Comparison of ENCODE assay signal across 16 cellular contexts in the genomic region with DNA sequence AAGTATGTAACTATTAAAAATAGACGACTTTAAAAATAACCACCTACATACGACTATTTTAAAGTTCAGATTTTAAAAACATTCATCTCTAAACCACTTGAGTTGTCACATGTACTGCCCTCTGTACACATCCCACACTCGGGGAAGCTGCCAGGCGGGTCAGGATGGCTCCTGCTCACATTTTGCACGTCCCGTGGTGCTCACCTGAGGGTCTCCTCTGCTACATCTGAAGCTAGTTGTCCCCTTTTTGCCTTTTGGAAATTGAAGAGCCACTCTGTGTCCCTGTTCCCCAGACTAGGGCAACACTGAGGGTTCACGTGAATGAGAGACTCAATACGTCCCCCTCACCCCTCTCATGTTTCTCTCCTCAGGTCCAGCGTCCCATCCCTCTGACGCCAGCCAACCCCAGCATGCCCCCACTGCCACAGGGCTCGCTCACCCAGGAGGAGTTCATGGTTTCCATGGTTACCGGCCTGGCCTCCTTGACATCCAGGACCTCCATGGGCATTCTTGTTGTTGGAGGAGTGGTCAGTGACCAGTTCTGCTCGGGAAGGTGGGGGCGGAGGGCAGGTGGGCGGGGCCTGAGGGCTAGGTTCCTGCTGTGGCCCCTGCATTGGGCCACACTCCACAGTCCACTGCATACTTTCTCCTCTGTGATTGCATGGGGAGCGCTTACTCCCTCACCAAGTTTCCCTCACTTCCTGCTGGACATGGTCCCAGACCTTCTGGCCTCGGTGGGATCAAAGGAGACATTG. TPM values are rescaled to one million over a fixed set of nuclear protein-coding genes. Genes with fewer than 3 reads are reported as not detected.
A peak's percentile ranks its signal among the peaks of the same experiment; 100 is the strongest.
DNase-seq lines count a peak whose midpoint lies in the region; ATAC-seq and TF ChIP-seq lines count a peak whose summit lies in the region.
"Had no signal": no experiment of that assay in that cellular context is flagged by ENCODE, and none has a peak within 500 bp of the region (broad histone marks: within the 10 kb centered on the region; RNA-seq: fewer than 3 reads in every experiment).

No MANE protein-coding gene starts in this region.

- no peak overlapping the region for H3K4me3 ChIP-seq in lower lobe of right lung

- intact Hi-C loops in lower lobe of right lung (cut with DNase I) = no loop called here

- H3K4me3 Mint-ChIP-seq in activated T-cell treated with anti-CD3 and anti-CD28 coated beads, Interleukin-2, amount 50 U/mL, for 24 hours = no peak overlapping the region
- no peak overlapping the region for H3K4me3 Mint-ChIP-seq in stimulated activated memory B cell treated with anti-CD40 and anti-IgM and Interleukin-4, amounts not matched to agents 10 μg/mL and 1 μg/mL and 100 μg/mL, for 72 hours

- H3K4me1 ChIP-seq in lower lobe of right lung = no peaks in the 10 kb centered on the region

- ATAC-seq in HG02759 (IDR thresholded peaks at IDR 0.05; ENCODE audit: unreplicated experiment) = peak; percentile 12
- ATAC-seq in lower lobe of right lung = peak; percentile 6 to 9
- ATAC-seq in stimulated activated memory B cell treated with anti-CD40 and anti-IgM and Interleukin-4, amounts not matched to agents 10 μg/mL and 1 μg/mL and 100 μg/mL, for 72 hours = no peak
- no peak for ATAC-seq in HG02571 (IDR thresholded peaks at IDR 0.05; ENCODE audit: unreplicated experiment)

- no peaks in the 10 kb centered on the region for H3K9me3 Mint-ChIP-seq in activated T-cell treated with anti-CD3 and anti-CD28 coated beads, Interleukin-2, amount 50 U/mL, for 24 hours
- H3K9me3 Mint-ChIP-seq in stimulated activated memory B cell treated with anti-CD40 and anti-IgM and Interleukin-4, amounts not matched to agents 10 μg/mL and 1 μg/mL and 100 μg/mL, for 72 hours = no peaks in the 10 kb centered on the region

- H3K27ac Mint-ChIP-seq in activated T-cell treated with anti-CD3 and anti-CD28 coated beads, Interleukin-2, amount 50 U/mL, for 24 hours = peak overlapping the region; percentile 26
- H3K27ac Mint-ChIP-seq in stimulated activated memory B cell treated with anti-CD40 and anti-IgM and Interleukin-4, amounts not matched to agents 10 μg/mL and 1 μg/mL and 100 μg/mL, for 72 hours = peak overlapping the region; percentile 82

- no peak for DNase-seq in activated T-cell treated with anti-CD3 and anti-CD28 coated beads, Interleukin-2, amount 50 U/mL, for 24 hours
- no peak for DNase-seq in activated T-cell treated with anti-CD3 and anti-CD28 coated beads, Interleukin-2, amount 50 U/mL, for 1 hour
- DNase-seq in lower lobe of right lung = no peak
- DNase-seq in NCI-H2196 (lab: John Stamatoyannopoulos, UW; ENCODE audit: unreplicated experiment) = no peak
- no peak for DNase-seq in superior temporal gyrus (ENCODE audit: extremely low spot score)
- DNase-seq: IMR-90, MV-4-11, NCI-H1417 treated with DMSO at 0.1 percent for 48 hours, NCI-H2029, NCI-H2171 treated with DMSO at 0.1 percent for 48 hours, NCI-H510A, SIG-M5 had no signal

- no peaks in the 10 kb centered on the region for H3K27me3 ChIP-seq in lower lobe of right lung (ENCODE audit: low read depth)

- no peaks in the 10 kb centered on the region for H3K27me3 Mint-ChIP-seq in activated T-cell treated with anti-CD3 and anti-CD28 coated beads, Interleukin-2, amount 50 U/mL, for 24 hours
- no peaks in the 10 kb centered on the region for H3K27me3 Mint-ChIP-seq in stimulated activated memory B cell treated with anti-CD40 and anti-IgM and Interleukin-4, amounts not matched to agents 10 μg/mL and 1 μg/mL and 100 μg/mL, for 72 hours

- no peak for TF ChIP-seq CTCF in lower lobe of right lung (IDR thresholded peaks at IDR 0.05)

- no peaks in the 10 kb centered on the region for H3K9me3 ChIP-seq in lower lobe of right lung

- no peak overlapping the region for H3K27ac ChIP-seq in lower lobe of right lung
- H3K27ac ChIP-seq: 22Rv1 had no signal

- peaks cover 8% of the 10 kb centered on the region for H3K4me1 Mint-ChIP-seq in activated T-cell treated with anti-CD3 and anti-CD28 coated beads, Interleukin-2, amount 50 U/mL, for 24 hours (ENCODE audit: low read depth)
- H3K4me1 Mint-ChIP-seq in stimulated activated memory B cell treated with anti-CD40 and anti-IgM and Interleukin-4, amounts not matched to agents 10 μg/mL and 1 μg/mL and 100 μg/mL, for 72 hours = peaks cover 26% of the 10 kb centered on the region

- peaks cover 87% of the 10 kb centered on the region for H3K36me3 ChIP-seq in lower lobe of right lung

- peaks cover 96% of the 10 kb centered on the region for H3K36me3 Mint-ChIP-seq in activated T-cell treated with anti-CD3 and anti-CD28 coated beads, Interleukin-2, amount 50 U/mL, for 24 hours (ENCODE audit: low read depth)
- peaks cover 90% of the 10 kb centered on the region for H3K36me3 Mint-ChIP-seq in stimulated activated memory B cell treated with anti-CD40 and anti-IgM and Interleukin-4, amounts not matched to agents 10 μg/mL and 1 μg/mL and 100 μg/mL, for 72 hours

RNA-seq across cellular contexts. Expression of a gene that starts 13.0 kb away (rescaled TPM):
- 39.3 TPM for total RNA-seq in lower lobe of right lung

RNA-seq across cellular contexts. Expression of a gene that starts 26.1 kb away (rescaled TPM):
- total RNA-seq in lower lobe of right lung = 72.2 TPM

RNA-seq across cellular contexts. Expression of a gene that starts 56.8 kb away (rescaled TPM):
- 2.7 TPM for total RNA-seq in lower lobe of right lung

Comparison
In these comparisons a context has a peak if more than half of its experiments do, and no peak if none do; other contexts are left out.
1. ATAC-seq: peak in HG02759 (single experiment) and lower lobe of right lung (2 of 2); none in stimulated activated memory B cell treated with anti-CD40 and anti-IgM and Interleukin-4, amounts not matched to agents 10 μg/mL and 1 μg/mL and 100 μg/mL, for 72 hours (single experiment) and HG02571 (single experiment).